Comparison of ENCODE assay signal across 8 cellular contexts in genomic region chr9:137126786-137127185, GRCh38. TPM values are rescaled to one million over a fixed set of nuclear protein-coding genes. Genes with fewer than 3 reads are reported as not detected.
DNase-seq lines count a peak whose midpoint lies in the region; ATAC-seq, FAIRE-seq and TF ChIP-seq lines count a peak whose summit lies in the region.

No MANE protein-coding gene starts in this region.

- no peak for TF ChIP-seq CTCF in CD8-positive, alpha-beta T cell (IDR thresholded peaks at IDR 0.05)
- no peak for TF ChIP-seq CTCF in KMS-11 (conservative IDR thresholded peaks at IDR 0.05; ENCODE audit: low read depth, low read length)
- no peak for TF ChIP-seq CTCF in natural killer cell (IDR thresholded peaks at IDR 0.05)

- in situ Hi-C loops in G401 (cut with HindIII; ENCODE audit: low sequenced_read_pairs), result no loop called here

- H3K9me3 ChIP-seq in CD8-positive, alpha-beta T cell (ENCODE audit: low read length), result no peaks in the 10 kb centered on the region
- H3K9me3 ChIP-seq in adipocyte (ENCODE audit: control insufficient read depth, low read length), result no peaks in the 10 kb centered on the region

- TF ChIP-seq POLR2A in H54 (IDR thresholded peaks at IDR 0.05; ENCODE audit: low read depth, low read length), result no peak

- H3K4me1 Mint-ChIP-seq in CD8-positive, alpha-beta T cell (ENCODE audit: low read depth), result peaks cover 32% of the 10 kb centered on the region
- peaks cover 22 to 29% of the 10 kb centered on the region in 2 donors for H3K4me1 Mint-ChIP-seq in natural killer cell

- no peak overlapping the region for H3K9ac ChIP-seq in KMS-11
- no peak overlapping the region for H3K9ac ChIP-seq in adipocyte (ENCODE audit: low read length)

- CTCF ChIA-PET in CD8-positive, alpha-beta T cell (lab: Charles Lee), result interaction anchor here (1.0 to 1.3 kb wide), 3 partner anchors 44 to 110 kb away, joined by 3 to 5 read pairs (median 3); no protein-coding TSS in a partner anchor

- H3K36me3 ChIP-seq in CD8-positive, alpha-beta T cell (ENCODE audit: insufficient read depth, low read length), result no peaks in the 10 kb centered on the region
- H3K36me3 ChIP-seq in KMS-11 (ENCODE audit: insufficient read depth) (no peaks in the 10 kb centered on the region), adipocyte (ENCODE audit: control insufficient read depth, insufficient read depth, low read length, severe bottlenecking) (no peaks in the 10 kb centered on the region)

- H3K27ac ChIP-seq in CD8-positive, alpha-beta T cell (ENCODE audit: low read depth, low read length), result no peak overlapping the region
- H3K27ac ChIP-seq in KMS-11, result no peak overlapping the region

- H2AFZ ChIP-seq in KMS-11 (ENCODE audit: low read depth), result peak overlapping the region; percentile 80

- intact Hi-C loops in CD8-positive, alpha-beta T cell (cut with DNase I, micrococcal nuclease), result no loop called here
- intact Hi-C loops in natural killer cell (cut with micrococcal nuclease), result loop anchor here (5.0 kb wide), 1 partner anchor 96 kb away; the partner anchor contains the start of gene RNF208

- POLR2A ChIA-PET in CD8-positive, alpha-beta T cell (lab: Charles Lee), result interaction anchor here (1.0 to 1.1 kb wide), 2 partner anchors 31 to 40 kb away, joined by 4 read pairs; partner anchors contain the start of gene MAN1B1

- no peaks in the 10 kb centered on the region for H3K27me3 Mint-ChIP-seq in CD8-positive, alpha-beta T cell (ENCODE audit: low read depth)
- H3K27me3 Mint-ChIP-seq in natural killer cell (ENCODE audit: low read depth in 2 of 2), result no peaks in the 10 kb centered on the region

- H3K4me1 ChIP-seq in CD8-positive, alpha-beta T cell (ENCODE audit: insufficient read depth, low read length), result peaks cover 35% of the 10 kb centered on the region
- H3K4me1 ChIP-seq in KMS-11 (ENCODE audit: low read depth, poor library complexity, severe bottlenecking) (peaks cover 21% of the 10 kb centered on the region), adipocyte (ENCODE audit: control insufficient read depth, insufficient read depth, low read length) (peaks cover 21% of the 10 kb centered on the region)

- no peak for DNase-seq in CD8-positive, alpha-beta T cell
- DNase-seq in adipocyte (ENCODE audit: low read depth) (no peak), natural killer cell (no peak), OCI-M2 (lab: John Stamatoyannopoulos, UW; ENCODE audit: unreplicated experiment) (no peak), G401 (ENCODE audit: low spot score) (no peak), H54 (ENCODE audit: insufficient read length, low spot score) (no peak), HUDEP-2 (lab: John Stamatoyannopoulos, UW; ENCODE audit: unreplicated experiment in 76 of 76) (no peak)

- ATAC-seq in CD8-positive, alpha-beta T cell, result no peak
- ATAC-seq in natural killer cell, result no peak

- peak overlapping the region; percentile 76 for H3K4me3 Mint-ChIP-seq in CD8-positive, alpha-beta T cell
- peak overlapping the region; percentile 77 for H3K4me3 Mint-ChIP-seq in natural killer cell

- H3K27me3 ChIP-seq in CD8-positive, alpha-beta T cell (ENCODE audit: insufficient read depth, low read length), result no peaks in the 10 kb centered on the region
- H3K27me3 ChIP-seq in KMS-11 (ENCODE audit: insufficient read depth, low read depth) (peaks cover 93% of the 10 kb centered on the region), adipocyte (replicated peaks; ENCODE audit: control insufficient read depth, insufficient read depth, low read length) (no peaks in the 10 kb centered on the region)

- no peaks in the 10 kb centered on the region for H3K79me2 ChIP-seq in KMS-11 (ENCODE audit: insufficient read depth, low read depth)

- H3K9me3 Mint-ChIP-seq in CD8-positive, alpha-beta T cell, result no peaks in the 10 kb centered on the region
- H3K9me3 Mint-ChIP-seq in natural killer cell, result no peaks in the 10 kb centered on the region

- no peaks in the 10 kb centered on the region for H4K20me1 ChIP-seq in KMS-11 (ENCODE audit: insufficient read depth)

- H3K27ac Mint-ChIP-seq in CD8-positive, alpha-beta T cell, result peak overlapping the region; percentile 91
- peak overlapping the region; percentile 82 to 96 for H3K27ac Mint-ChIP-seq in natural killer cell

- H3K4me3 ChIP-seq in CD8-positive, alpha-beta T cell (ENCODE audit: low read depth, low read length), result no peak overlapping the region
- H3K4me3 ChIP-seq in KMS-11 (IDR thresholded peaks at IDR 0.05; ENCODE audit: insufficient read depth, low read depth, low read length) (no peak overlapping the region), adipocyte (ENCODE audit: low read length) (peak overlapping the region; percentile 67)

- no peak for FAIRE-seq in H54 (lab: Jason Lieb, UNC)

- H3K36me3 Mint-ChIP-seq in CD8-positive, alpha-beta T cell, result no peaks in the 10 kb centered on the region
- no peaks in the 10 kb centered on the region for H3K36me3 Mint-ChIP-seq in natural killer cell

- H3K4me2 ChIP-seq in KMS-11, result peak overlapping the region; percentile 53

RNA-seq across cellular contexts. Expression of gene GRIN1, which starts 12.2 kb away (rescaled TPM):
- total RNA-seq in CD8-positive, alpha-beta T cell, result not detected
- total RNA-seq in natural killer cell, result not detected
- not detected in 2 replicates for total RNA-seq in G401 (2014; rRNA removed; shearing (Covaris generic))

RNA-seq across cellular contexts. Expression of gene DPP7, which starts 12.3 kb away (rescaled TPM):
- 100 to 1,000 TPM; 311 to 325 TPM for total RNA-seq in CD8-positive, alpha-beta T cell
- total RNA-seq in natural killer cell, result 100 to 1,000 TPM; 233 to 264 (median 251) TPM
- total RNA-seq in G401 (2014; rRNA removed; shearing (Covaris generic)), result 1.2 and 3.0 TPM in 2 replicates

RNA-seq across cellular contexts. Expression of gene MAN1B1, which starts 40.0 kb away (rescaled TPM):
- 10 to 100 TPM; 60.3 to 62.9 TPM for total RNA-seq in CD8-positive, alpha-beta T cell
- 10 to 100 TPM; 75.1 to 99.4 (median 80.4) TPM for total RNA-seq in natural killer cell
- 67.0 and 73.9 TPM in 2 replicates for total RNA-seq in G401 (2014; rRNA removed; shearing (Covaris generic))

RNA-seq across cellular contexts. Expression of gene LRRC26, which starts 43.1 kb away (rescaled TPM):
- not detected for total RNA-seq in CD8-positive, alpha-beta T cell
- total RNA-seq in natural killer cell, result not detected
- 1.3 TPM in 1 of 2 replicates, not detected in the other for total RNA-seq in G401 (2014; rRNA removed; shearing (Covaris generic))

RNA-seq across cellular contexts. Expression of gene TMEM210, which starts 45.1 kb away (rescaled TPM):
- not detected for total RNA-seq in CD8-positive, alpha-beta T cell
- not detected for total RNA-seq in natural killer cell
- total RNA-seq in G401 (2014; rRNA removed; shearing (Covaris generic)), result not detected in 2 replicates

Comparison
In these comparisons a context has a peak if more than half of its experiments do, and no peak if none do; other contexts are left out.
1. RNA of gene DPP7, which starts 12.3 kb away (total RNA-seq): 311 to 325 TPM in CD8-positive, alpha-beta T cell and 233 to 264 TPM in natural killer cell; 1.2 to 3.0 TPM in G401; every median in the first group is over 10 times any median in the second.